9 cellular contexts compared by ENCODE assay signal in genomic region chr11:61091373-61092279, GRCh38. TPM values are rescaled to one million over a fixed set of nuclear protein-coding genes. Genes with fewer than 3 reads are reported as not detected.
A peak's percentile ranks its signal among the peaks of the same experiment; 100 is the strongest.
DNase-seq lines count a peak whose midpoint lies in the region; ATAC-seq and TF ChIP-seq lines count a peak whose summit lies in the region.
"Had no signal": no experiment of that assay in that cellular context is flagged by ENCODE, and none has a peak within 500 bp of the region (broad histone marks: within the 10 kb centered on the region; RNA-seq: fewer than 3 reads in every experiment).

No MANE protein-coding gene starts in this region.

- peaks cover 0 to 68% (median 41%) of the 10 kb centered on the region in 4 donors for H3K4me1 Mint-ChIP-seq in CD4-positive, CD25-positive, alpha-beta regulatory T cell
- peaks cover 55% of the 10 kb centered on the region for H3K4me1 Mint-ChIP-seq in activated T-cell treated with anti-CD3 and anti-CD28 coated beads, Interleukin-2, amount 50 U/mL, for 4 hours (ENCODE audit: low read depth)

- no peaks in the 10 kb centered on the region for H3K36me3 ChIP-seq in CD4-positive, CD25-positive, alpha-beta regulatory T cell (ENCODE audit: control insufficient read depth, insufficient read depth, low read length)
- H3K36me3 ChIP-seq in lower lobe of right lung = no peaks in the 10 kb centered on the region
- H3K36me3 ChIP-seq in HAP-1 (replicated peaks) = no peaks in the 10 kb centered on the region

- intact Hi-C loops in lower lobe of right lung (cut with DNase I) = no loop called here

- H3K36me3 Mint-ChIP-seq in CD4-positive, CD25-positive, alpha-beta regulatory T cell = no peaks in the 10 kb centered on the region
- peaks cover 1% of the 10 kb centered on the region for H3K36me3 Mint-ChIP-seq in activated T-cell treated with anti-CD3 and anti-CD28 coated beads, Interleukin-2, amount 50 U/mL, for 4 hours (ENCODE audit: insufficient read depth)

- H3K27ac ChIP-seq in CD4-positive, CD25-positive, alpha-beta regulatory T cell (ENCODE audit: insufficient read depth, low read length, poor library complexity, severe bottlenecking) = peak overlapping the region; percentile 79
- H3K27ac ChIP-seq in lower lobe of right lung = peak overlapping the region; percentile 49

- H3K4me3 Mint-ChIP-seq in CD4-positive, CD25-positive, alpha-beta regulatory T cell = peak overlapping the region; percentile 74 to 82 (median 80)
- peak overlapping the region; percentile 86 for H3K4me3 Mint-ChIP-seq in activated T-cell treated with anti-CD3 and anti-CD28 coated beads, Interleukin-2, amount 50 U/mL, for 4 hours

- no peaks in the 10 kb centered on the region for H3K27me3 ChIP-seq in CD4-positive, CD25-positive, alpha-beta regulatory T cell (ENCODE audit: control insufficient read depth, insufficient read depth, low read length)
- H3K27me3 ChIP-seq in lower lobe of right lung (ENCODE audit: low read depth) (no peaks in the 10 kb centered on the region), HAP-1 (ENCODE audit: low read depth) (no peaks in the 10 kb centered on the region)

- H3K4me3 ChIP-seq in CD4-positive, CD25-positive, alpha-beta regulatory T cell (ENCODE audit: low read depth, low read length) = peak overlapping the region; percentile 19
- H3K4me3 ChIP-seq in lower lobe of right lung (no peak overlapping the region), HAP-1 (no peak overlapping the region)

- peak; percentile 35 to 38 for ATAC-seq in CD4-positive, CD25-positive, alpha-beta regulatory T cell (ENCODE audit: low read depth in 2 of 2)
- peak; percentile 26 for ATAC-seq in GM21786 (IDR thresholded peaks at IDR 0.05; ENCODE audit: unreplicated experiment)
- peak; percentile 72 for ATAC-seq in activated T-cell treated with anti-CD3 and anti-CD28 coated beads, Interleukin-2, amount 50 U/mL, for 4 hours
- ATAC-seq in lower lobe of right lung = peak; percentile 45 to 66

- peaks cover 0 to 3% (median 0%) of the 10 kb centered on the region in 7 donors for H3K9me3 Mint-ChIP-seq in CD4-positive, CD25-positive, alpha-beta regulatory T cell
- no peaks in the 10 kb centered on the region for H3K9me3 Mint-ChIP-seq in activated T-cell treated with anti-CD3 and anti-CD28 coated beads, Interleukin-2, amount 50 U/mL, for 4 hours

- H3K9me3 ChIP-seq in CD4-positive, CD25-positive, alpha-beta regulatory T cell (ENCODE audit: control insufficient read depth in 2 of 2, low read length in 2 of 2) = no peaks in the 10 kb centered on the region
- H3K9me3 ChIP-seq in lower lobe of right lung (no peaks in the 10 kb centered on the region), HAP-1 (no peaks in the 10 kb centered on the region)

- H3K27me3 Mint-ChIP-seq in CD4-positive, CD25-positive, alpha-beta regulatory T cell = no peaks in the 10 kb centered on the region
- no peaks in the 10 kb centered on the region for H3K27me3 Mint-ChIP-seq in activated T-cell treated with anti-CD3 and anti-CD28 coated beads, Interleukin-2, amount 50 U/mL, for 4 hours (ENCODE audit: low read depth)

- no peak for TF ChIP-seq CTCF in lower lobe of right lung (IDR thresholded peaks at IDR 0.05)

- DNase-seq in CD4-positive, CD25-positive, alpha-beta regulatory T cell = peak in 1 of 3 donors; percentile 57
- DNase-seq in activated T-cell treated with anti-CD3 and anti-CD28 coated beads, Interleukin-2, amount 50 U/mL, for 4 hours = peak; percentile 42
- DNase-seq in lower lobe of right lung = no peak
- no peak for DNase-seq in NCI-H2227 (lab: John Stamatoyannopoulos, UW; ENCODE audit: unreplicated experiment)
- DNase-seq in MV-4-11 (lab: John Stamatoyannopoulos, UW) = no peak
- no peak for DNase-seq in HAP-1 (ENCODE audit: low spot score in 2 of 2)
- DNase-seq in SIG-M5 (lab: John Stamatoyannopoulos, UW) = no peak

- in situ Hi-C loops in HAP-1 (cut with MboI; ENCODE audit: low sequenced_read_pairs) = no loop called here

- peaks cover 38% of the 10 kb centered on the region for H3K4me1 ChIP-seq in CD4-positive, CD25-positive, alpha-beta regulatory T cell (ENCODE audit: control insufficient read depth, insufficient read depth, low read length, poor library complexity, severe bottlenecking)
- H3K4me1 ChIP-seq in lower lobe of right lung = peaks cover 10% of the 10 kb centered on the region
- H3K4me1 ChIP-seq in HAP-1 = no peaks in the 10 kb centered on the region

- H3K27ac Mint-ChIP-seq in CD4-positive, CD25-positive, alpha-beta regulatory T cell = peak overlapping the region; percentile 94 to 99 (median 98)

RNA-seq across cellular contexts. Expression of gene CD5, which starts 10.7 kb away (rescaled TPM):
- 390 TPM for total RNA-seq in CD4-positive, CD25-positive, alpha-beta regulatory T cell
- polyA plus RNA-seq in CD4-positive, CD25-positive, alpha-beta regulatory T cell = 100 to 1,000 TPM; 150 to 253 (median 213) TPM
- total RNA-seq in activated T-cell treated with anti-CD3 and anti-CD28 coated beads, Interleukin-2, amount 50 U/mL, for 4 hours = 100 to 1,000 TPM; 318 to 420 (median 359) TPM
- 3.5 TPM for total RNA-seq in lower lobe of right lung
- total RNA-seq: G401 had no signal

Comparison
In these comparisons a context has a peak if more than half of its experiments do, and no peak if none do; other contexts are left out.
1. RNA of gene CD5, which starts 10.7 kb away (total RNA-seq): 390 TPM in CD4-positive, CD25-positive, alpha-beta regulatory T cell (single experiment) and 318 to 420 TPM in activated T-cell treated with anti-CD3 and anti-CD28 coated beads, Interleukin-2, amount 50 U/mL, for 4 hours; 3.5 TPM in lower lobe of right lung (single experiment); every median in the first group is over 10 times any median in the second.
2. Peak in every context shown above with its lines, with median percentiles within 50 percentile points of each other: ATAC-seq.